In the genomic region with DNA sequence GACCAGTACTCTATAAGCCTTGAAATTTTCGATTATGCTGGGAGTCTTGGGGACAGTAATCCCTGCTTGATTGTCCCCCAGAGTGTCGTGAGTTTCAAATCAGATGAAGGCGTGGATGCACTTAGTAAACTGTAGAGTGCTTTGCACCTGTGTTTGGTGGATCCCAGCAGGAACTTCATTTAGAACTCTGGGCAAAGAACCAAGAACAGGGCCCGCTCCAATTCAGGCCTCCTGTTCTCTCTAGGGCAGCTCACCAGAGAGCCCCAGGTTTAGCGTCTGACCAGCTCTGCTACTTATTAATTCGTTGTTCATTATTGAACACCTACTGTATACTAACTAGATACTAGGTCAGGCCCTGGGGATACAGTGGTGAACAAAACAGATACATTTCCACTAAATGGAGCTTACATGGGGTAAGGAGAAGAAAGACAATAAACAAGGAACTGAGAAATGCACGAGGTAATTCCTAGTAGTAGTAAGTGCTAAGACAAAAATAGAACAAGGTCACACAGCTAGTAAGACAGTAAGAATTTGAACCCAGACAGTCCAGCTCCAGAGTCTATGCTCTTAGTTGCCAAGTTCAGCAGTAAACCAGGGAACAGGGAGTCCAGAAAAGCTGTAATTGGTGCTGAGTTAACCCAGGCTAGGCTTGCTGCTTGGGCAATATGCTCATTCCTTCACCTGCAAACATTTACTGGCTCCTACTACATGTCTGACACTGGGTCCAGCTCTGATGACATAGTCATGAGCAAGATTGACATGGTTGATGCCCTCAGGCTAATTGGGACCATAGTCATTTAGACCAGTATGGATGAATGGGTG, we compare ENCODE assay signal across 1 cellular context.
TF ChIP-seq lines count a peak whose summit lies in the region.

No MANE protein-coding gene starts in this region.

TF ChIP-seq in GM23338, 12 proteins besides CTCF, POLR2A, EP300 and RAD21 (continued from another document):
- TF ChIP-seq, protein P1, sequence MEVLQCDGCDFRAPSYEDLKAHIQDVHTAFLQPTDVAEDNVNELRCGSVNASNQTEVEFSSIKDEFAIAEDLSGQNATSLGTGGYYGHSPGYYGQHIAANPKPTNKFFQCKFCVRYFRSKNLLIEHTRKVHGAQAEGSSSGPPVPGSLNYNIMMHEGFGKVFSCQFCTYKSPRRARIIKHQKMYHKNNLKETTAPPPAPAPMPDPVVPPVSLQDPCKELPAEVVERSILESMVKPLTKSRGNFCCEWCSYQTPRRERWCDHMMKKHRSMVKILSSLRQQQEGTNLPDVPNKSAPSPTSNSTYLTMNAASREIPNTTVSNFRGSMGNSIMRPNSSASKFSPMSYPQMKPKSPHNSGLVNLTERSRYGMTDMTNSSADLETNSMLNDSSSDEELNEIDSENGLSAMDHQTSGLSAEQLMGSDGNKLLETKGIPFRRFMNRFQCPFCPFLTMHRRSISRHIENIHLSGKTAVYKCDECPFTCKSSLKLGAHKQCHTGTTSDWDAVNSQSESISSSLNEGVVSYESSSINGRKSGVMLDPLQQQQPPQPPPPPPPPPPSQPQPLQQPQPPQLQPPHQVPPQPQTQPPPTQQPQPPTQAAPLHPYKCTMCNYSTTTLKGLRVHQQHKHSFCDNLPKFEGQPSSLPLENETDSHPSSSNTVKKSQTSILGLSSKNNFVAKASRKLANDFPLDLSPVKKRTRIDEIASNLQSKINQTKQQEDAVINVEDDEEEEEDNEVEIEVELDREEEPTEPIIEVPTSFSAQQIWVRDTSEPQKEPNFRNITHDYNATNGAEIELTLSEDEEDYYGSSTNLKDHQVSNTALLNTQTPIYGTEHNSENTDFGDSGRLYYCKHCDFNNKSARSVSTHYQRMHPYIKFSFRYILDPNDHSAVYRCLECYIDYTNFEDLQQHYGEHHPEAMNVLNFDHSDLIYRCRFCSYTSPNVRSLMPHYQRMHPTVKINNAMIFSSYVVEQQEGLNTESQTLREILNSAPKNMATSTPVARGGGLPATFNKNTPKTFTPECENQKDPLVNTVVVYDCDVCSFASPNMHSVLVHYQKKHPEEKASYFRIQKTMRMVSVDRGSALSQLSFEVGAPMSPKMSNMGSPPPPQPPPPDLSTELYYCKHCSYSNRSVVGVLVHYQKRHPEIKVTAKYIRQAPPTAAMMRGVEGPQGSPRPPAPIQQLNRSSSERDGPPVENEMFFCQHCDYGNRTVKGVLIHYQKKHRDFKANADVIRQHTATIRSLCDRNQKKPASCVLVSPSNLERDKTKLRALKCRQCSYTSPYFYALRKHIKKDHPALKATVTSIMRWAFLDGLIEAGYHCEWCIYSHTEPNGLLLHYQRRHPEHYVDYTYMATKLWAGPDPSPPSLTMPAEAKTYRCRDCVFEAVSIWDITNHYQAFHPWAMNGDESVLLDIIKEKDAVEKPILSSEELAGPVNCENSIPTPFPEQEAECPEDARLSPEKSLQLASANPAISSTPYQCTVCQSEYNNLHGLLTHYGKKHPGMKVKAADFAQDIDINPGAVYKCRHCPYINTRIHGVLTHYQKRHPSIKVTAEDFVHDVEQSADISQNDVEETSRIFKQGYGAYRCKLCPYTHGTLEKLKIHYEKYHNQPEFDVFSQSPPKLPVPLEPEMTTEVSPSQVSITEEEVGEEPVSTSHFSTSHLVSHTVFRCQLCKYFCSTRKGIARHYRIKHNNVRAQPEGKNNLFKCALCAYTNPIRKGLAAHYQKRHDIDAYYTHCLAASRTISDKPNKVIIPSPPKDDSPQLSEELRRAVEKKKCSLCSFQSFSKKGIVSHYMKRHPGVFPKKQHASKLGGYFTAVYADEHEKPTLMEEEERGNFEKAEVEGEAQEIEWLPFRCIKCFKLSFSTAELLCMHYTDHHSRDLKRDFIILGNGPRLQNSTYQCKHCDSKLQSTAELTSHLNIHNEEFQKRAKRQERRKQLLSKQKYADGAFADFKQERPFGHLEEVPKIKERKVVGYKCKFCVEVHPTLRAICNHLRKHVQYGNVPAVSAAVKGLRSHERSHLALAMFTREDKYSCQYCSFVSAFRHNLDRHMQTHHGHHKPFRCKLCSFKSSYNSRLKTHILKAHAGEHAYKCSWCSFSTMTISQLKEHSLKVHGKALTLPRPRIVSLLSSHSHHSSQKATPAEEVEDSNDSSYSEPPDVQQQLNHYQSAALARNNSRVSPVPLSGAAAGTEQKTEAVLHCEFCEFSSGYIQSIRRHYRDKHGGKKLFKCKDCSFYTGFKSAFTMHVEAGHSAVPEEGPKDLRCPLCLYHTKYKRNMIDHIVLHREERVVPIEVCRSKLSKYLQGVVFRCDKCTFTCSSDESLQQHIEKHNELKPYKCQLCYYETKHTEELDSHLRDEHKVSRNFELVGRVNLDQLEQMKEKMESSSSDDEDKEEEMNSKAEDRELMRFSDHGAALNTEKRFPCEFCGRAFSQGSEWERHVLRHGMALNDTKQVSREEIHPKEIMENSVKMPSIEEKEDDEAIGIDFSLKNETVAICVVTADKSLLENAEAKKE (CRISPR knock-in tag; IDR thresholded peaks at IDR 0.05) = no peak
- TF ChIP-seq EZH2phosphoT487 (IDR thresholded peaks at IDR 0.05; ENCODE audit: unreplicated experiment) (no peak), JUNB (IDR thresholded peaks at IDR 0.05; ENCODE audit: unreplicated experiment) (no peak), ZNF114 (CRISPR knock-in tag; IDR thresholded peaks at IDR 0.05) (no peak), ZNF331 (CRISPR knock-in tag; IDR thresholded peaks at IDR 0.05; ENCODE audit: low read depth) (no peak), NANOG (IDR thresholded peaks at IDR 0.05; ENCODE audit: borderline replicate concordance) (no peak), POLR2AphosphoS5 (IDR thresholded peaks at IDR 0.05; ENCODE audit: low read depth) (no peak), STAT1 (IDR thresholded peaks at IDR 0.05; ENCODE audit: unreplicated experiment) (no peak), EZH2 (IDR thresholded peaks at IDR 0.05; ENCODE audit: low read depth, unreplicated experiment) (no peak)
- TF ChIP-seq, protein P2, sequence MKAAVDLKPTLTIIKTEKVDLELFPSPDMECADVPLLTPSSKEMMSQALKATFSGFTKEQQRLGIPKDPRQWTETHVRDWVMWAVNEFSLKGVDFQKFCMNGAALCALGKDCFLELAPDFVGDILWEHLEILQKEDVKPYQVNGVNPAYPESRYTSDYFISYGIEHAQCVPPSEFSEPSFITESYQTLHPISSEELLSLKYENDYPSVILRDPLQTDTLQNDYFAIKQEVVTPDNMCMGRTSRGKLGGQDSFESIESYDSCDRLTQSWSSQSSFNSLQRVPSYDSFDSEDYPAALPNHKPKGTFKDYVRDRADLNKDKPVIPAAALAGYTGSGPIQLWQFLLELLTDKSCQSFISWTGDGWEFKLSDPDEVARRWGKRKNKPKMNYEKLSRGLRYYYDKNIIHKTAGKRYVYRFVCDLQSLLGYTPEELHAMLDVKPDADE (IDR thresholded peaks at IDR 0.05) = no peak
